ENCODE assay signal across 1 cellular context in genomic region chr7:101108330-101108857, GRCh38.
TF ChIP-seq lines count a peak whose summit lies in the region.

No MANE protein-coding gene starts in this region.

TF ChIP-seq in HCT116, 20 proteins besides CTCF, POLR2A, EP300 and RAD21 (continued from another document):
- TF ChIP-seq YY1 (IDR thresholded peaks at IDR 0.05; ENCODE audit: extremely low read depth, insufficient replicate concordance, low read depth, low read length) (no peak), SRF (IDR thresholded peaks at IDR 0.05; ENCODE audit: low read depth) (no peak), SIN3A (IDR thresholded peaks at IDR 0.05; ENCODE audit: low read depth) (no peak), ZNF274 (IDR thresholded peaks at IDR 0.05; ENCODE audit: low read depth, low read length) (no peak), JUND (IDR thresholded peaks at IDR 0.05) (no peak), EGR1 (IDR thresholded peaks at IDR 0.05; ENCODE audit: low read depth) (no peak)
- TF ChIP-seq, protein P1, sequence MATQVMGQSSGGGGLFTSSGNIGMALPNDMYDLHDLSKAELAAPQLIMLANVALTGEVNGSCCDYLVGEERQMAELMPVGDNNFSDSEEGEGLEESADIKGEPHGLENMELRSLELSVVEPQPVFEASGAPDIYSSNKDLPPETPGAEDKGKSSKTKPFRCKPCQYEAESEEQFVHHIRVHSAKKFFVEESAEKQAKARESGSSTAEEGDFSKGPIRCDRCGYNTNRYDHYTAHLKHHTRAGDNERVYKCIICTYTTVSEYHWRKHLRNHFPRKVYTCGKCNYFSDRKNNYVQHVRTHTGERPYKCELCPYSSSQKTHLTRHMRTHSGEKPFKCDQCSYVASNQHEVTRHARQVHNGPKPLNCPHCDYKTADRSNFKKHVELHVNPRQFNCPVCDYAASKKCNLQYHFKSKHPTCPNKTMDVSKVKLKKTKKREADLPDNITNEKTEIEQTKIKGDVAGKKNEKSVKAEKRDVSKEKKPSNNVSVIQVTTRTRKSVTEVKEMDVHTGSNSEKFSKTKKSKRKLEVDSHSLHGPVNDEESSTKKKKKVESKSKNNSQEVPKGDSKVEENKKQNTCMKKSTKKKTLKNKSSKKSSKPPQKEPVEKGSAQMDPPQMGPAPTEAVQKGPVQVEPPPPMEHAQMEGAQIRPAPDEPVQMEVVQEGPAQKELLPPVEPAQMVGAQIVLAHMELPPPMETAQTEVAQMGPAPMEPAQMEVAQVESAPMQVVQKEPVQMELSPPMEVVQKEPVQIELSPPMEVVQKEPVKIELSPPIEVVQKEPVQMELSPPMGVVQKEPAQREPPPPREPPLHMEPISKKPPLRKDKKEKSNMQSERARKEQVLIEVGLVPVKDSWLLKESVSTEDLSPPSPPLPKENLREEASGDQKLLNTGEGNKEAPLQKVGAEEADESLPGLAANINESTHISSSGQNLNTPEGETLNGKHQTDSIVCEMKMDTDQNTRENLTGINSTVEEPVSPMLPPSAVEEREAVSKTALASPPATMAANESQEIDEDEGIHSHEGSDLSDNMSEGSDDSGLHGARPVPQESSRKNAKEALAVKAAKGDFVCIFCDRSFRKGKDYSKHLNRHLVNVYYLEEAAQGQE (IDR thresholded peaks at IDR 0.05; ENCODE audit: low read depth), result no peak
- TF ChIP-seq, protein P2, sequence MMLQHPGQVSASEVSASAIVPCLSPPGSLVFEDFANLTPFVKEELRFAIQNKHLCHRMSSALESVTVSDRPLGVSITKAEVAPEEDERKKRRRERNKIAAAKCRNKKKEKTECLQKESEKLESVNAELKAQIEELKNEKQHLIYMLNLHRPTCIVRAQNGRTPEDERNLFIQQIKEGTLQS (IDR thresholded peaks at IDR 0.05), result no peak
- TF ChIP-seq, protein P3, sequence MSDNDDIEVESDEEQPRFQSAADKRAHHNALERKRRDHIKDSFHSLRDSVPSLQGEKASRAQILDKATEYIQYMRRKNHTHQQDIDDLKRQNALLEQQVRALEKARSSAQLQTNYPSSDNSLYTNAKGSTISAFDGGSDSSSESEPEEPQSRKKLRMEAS (IDR thresholded peaks at IDR 0.05), result no peak
TF ChIP-seq in HCT116: peak in this region for 0.
